In genomic region chr1:236464197-236464596, GRCh38 we compare ENCODE assay signal across 5 cellular contexts. TPM values are rescaled to one million over a fixed set of nuclear protein-coding genes. Genes with fewer than 3 reads are reported as not detected.
DNase-seq lines count a peak whose midpoint lies in the region; ATAC-seq, FAIRE-seq and TF ChIP-seq lines count a peak whose summit lies in the region.
"Not testable (repeated sequence)": the region's sequence is repeated elsewhere in the genome, so short reads cannot be mapped to it uniquely, and the experiment has no call there.

No MANE protein-coding gene starts in this region.

- H2BK120ac ChIP-seq in H1 (replicated peaks; ENCODE audit: low read depth, low read length), result not testable (repeated sequence)

- H3K36me3 Mint-ChIP-seq in T-helper 17 cell (ENCODE audit: low read depth), result not testable (repeated sequence)
- peaks cover 17% of the 10 kb centered on the region for H3K36me3 Mint-ChIP-seq in central memory CD8-positive, alpha-beta T cell (ENCODE audit: insufficient read depth)
- peaks cover 51% of the 10 kb centered on the region for H3K36me3 Mint-ChIP-seq in stimulated activated effector memory CD8-positive, alpha-beta T cell treated with anti-CD3 and anti-CD28 coated beads, Interleukin-12 subunit alpha, Interleukin-12 subunit beta, amount 100 ng/mL, for 72 hours

- H3K27me3 Mint-ChIP-seq in T-helper 17 cell; central memory CD8-positive, alpha-beta T cell: not testable (repeated sequence)

- DNase-seq in T-helper 17 cell; central memory CD8-positive, alpha-beta T cell (ENCODE audit: low spot score in 2 of 2); H1 (ENCODE audit: low read depth in 1 of 2, low spot score in 2 of 2); stimulated activated effector memory CD8-positive, alpha-beta T cell treated with anti-CD3 and anti-CD28 coated beads, Interleukin-12 subunit alpha, Interleukin-12 subunit beta, amount 100 ng/mL, for 72 hours (ENCODE audit: low spot score in 2 of 2): not testable (repeated sequence)

- H2AK5ac ChIP-seq in H1 (ENCODE audit: low read depth, low read length), result not testable (repeated sequence)

- H3K9me3 Mint-ChIP-seq in central memory CD8-positive, alpha-beta T cell; stimulated activated effector memory CD8-positive, alpha-beta T cell treated with anti-CD3 and anti-CD28 coated beads, Interleukin-12 subunit alpha, Interleukin-12 subunit beta, amount 100 ng/mL, for 72 hours: not testable (repeated sequence)

- not testable (repeated sequence) for H3K4me1 ChIP-seq in HEK293 (ENCODE audit: control insufficient read depth, insufficient read depth, low read length); H1 (replicated peaks in 1 of 4; ENCODE audit: control insufficient read depth in 3 of 4, insufficient read depth in 4 of 4, low read length in 3 of 4)

- not testable (repeated sequence) for H3K9me3 ChIP-seq in HEK293 (ENCODE audit: control insufficient read depth, insufficient read depth, low read depth, low read length); T-helper 17 cell (ENCODE audit: control insufficient read depth, low read length, poor library complexity, severe bottlenecking); H1 (ENCODE audit: insufficient read depth in 2 of 2, low read depth in 1 of 2, low read length in 1 of 2)

- H3K4me1 Mint-ChIP-seq in T-helper 17 cell, result peaks cover 24% of the 10 kb centered on the region
- H3K4me1 Mint-ChIP-seq in central memory CD8-positive, alpha-beta T cell, result peaks cover 23% of the 10 kb centered on the region
- H3K4me1 Mint-ChIP-seq in stimulated activated effector memory CD8-positive, alpha-beta T cell treated with anti-CD3 and anti-CD28 coated beads, Interleukin-12 subunit alpha, Interleukin-12 subunit beta, amount 100 ng/mL, for 72 hours, result peaks cover 25% of the 10 kb centered on the region

- not testable (repeated sequence) for TF ChIP-seq POLR2A in H1 (IDR thresholded peaks at IDR 0.05; ENCODE audit: control extremely low read depth in 1 of 2, low read depth in 2 of 2, low read length in 2 of 2)

- FAIRE-seq in H1 (lab: Jason Lieb, UNC), result not testable (repeated sequence)

- H3K23ac ChIP-seq in H1 (ENCODE audit: insufficient read length), result not testable (repeated sequence)

- H3K4ac ChIP-seq in H1 (replicated peaks; ENCODE audit: insufficient read length, low read depth, low read length), result not testable (repeated sequence)

- not testable (repeated sequence) for TF ChIP-seq RAD21 in H1 (IDR thresholded peaks at IDR 0.05 in 1 of 2, conservative IDR thresholded peaks at IDR 0.05 in 1 of 2; ENCODE audit: low read depth in 2 of 2, low read length in 2 of 2)

- not testable (repeated sequence) for H2BK15ac ChIP-seq in H1 (ENCODE audit: low read length)

- H2BK12ac ChIP-seq in H1 (ENCODE audit: low read depth, low read length), result not testable (repeated sequence)

- H3K23me2 ChIP-seq in H1 (ENCODE audit: low read depth, low read length), result not testable (repeated sequence)

- H4K20me1 ChIP-seq in H1 (replicated peaks in 1 of 2; ENCODE audit: control insufficient read depth in 1 of 2, insufficient read depth in 2 of 2, low read length in 2 of 2), result not testable (repeated sequence)

- not testable (repeated sequence) for H3K27me3 ChIP-seq in H1 (replicated peaks in 1 of 4; ENCODE audit: control insufficient read depth in 3 of 4, extremely low read depth in 1 of 4, insufficient read depth in 3 of 4, low read length in 3 of 4)

- not testable (repeated sequence) for H3K56ac ChIP-seq in H1 (replicated peaks; ENCODE audit: insufficient read length, low read depth, low read length)

- CTCF ChIA-PET in HEK293 (lab: Yijun Ruan, JAX) (interaction anchor here (1.2 to 2.7 kb wide), 2 partner anchors 12 to 37 kb away, joined by 3 to 17 read pairs; no protein-coding TSS in a partner anchor), H1 (lab: Charles Lee; ENCODE audit: partially characterized antibody) (interaction anchor here (0.6 to 2.3 kb wide), 4 partner anchors 9 to 360 kb away, joined by 3 to 6 read pairs (median 3); no protein-coding TSS in a partner anchor)

- H2BK5ac ChIP-seq in H1 (ENCODE audit: low read depth, low read length), result not testable (repeated sequence)

- H3K18ac ChIP-seq in H1 (ENCODE audit: extremely low read depth, low read length), result not testable (repeated sequence)

- not testable (repeated sequence) for TF ChIP-seq EP300 in H1 (IDR thresholded peaks at IDR 0.05; ENCODE audit: borderline replicate concordance in 1 of 2, low read depth in 2 of 2, low read length in 2 of 2)

- TF ChIP-seq CTCF in HEK293 (tag by site-specific recombination; IDR thresholded peaks at IDR 0.05); H1 (IDR thresholded peaks at IDR 0.05; ENCODE audit: control extremely low read depth in 1 of 3, insufficient read depth in 1 of 3, low read depth in 1 of 3, low read length in 3 of 3): not testable (repeated sequence)

- not testable (repeated sequence) for H3K9ac ChIP-seq in H1 (replicated peaks in 1 of 4; ENCODE audit: extremely low read depth in 1 of 4, low read depth in 3 of 4, low read length in 3 of 4)

- H3K79me2 ChIP-seq in H1 (ENCODE audit: control insufficient read depth in 1 of 2, insufficient read depth in 2 of 2, low read length in 2 of 2), result not testable (repeated sequence)

- 88% methylated on average over 9 of the region's 9 CpGs; no CpG with 5 or more reads in 1 of the 2 experiments for WGBS in H1 (ENCODE audit: extremely low coverage in 1 of 2, insufficient coverage in 1 of 2, insufficient read length in 1 of 2, insufficient replicate concordance in 2 of 2, low coverage in 1 of 2, low lambda C conversion rate in 2 of 2, missing lambda C conversion rate in 1 of 2), 2 experiments

- not testable (repeated sequence) for H4K91ac ChIP-seq in H1 (replicated peaks; ENCODE audit: insufficient read length, low read length)

- H3K4me3 Mint-ChIP-seq in T-helper 17 cell; central memory CD8-positive, alpha-beta T cell; stimulated activated effector memory CD8-positive, alpha-beta T cell treated with anti-CD3 and anti-CD28 coated beads, Interleukin-12 subunit alpha, Interleukin-12 subunit beta, amount 100 ng/mL, for 72 hours: not testable (repeated sequence)

- not testable (repeated sequence) for H2BK20ac ChIP-seq in H1 (ENCODE audit: low read length)

- peak overlapping the region; percentile 21 for H3K27ac Mint-ChIP-seq in T-helper 17 cell
- H3K27ac Mint-ChIP-seq in central memory CD8-positive, alpha-beta T cell (ENCODE audit: low read depth), result peak overlapping the region; percentile 7
- peak overlapping the region; percentile 35 for H3K27ac Mint-ChIP-seq in stimulated activated effector memory CD8-positive, alpha-beta T cell treated with anti-CD3 and anti-CD28 coated beads, Interleukin-12 subunit alpha, Interleukin-12 subunit beta, amount 100 ng/mL, for 72 hours

- not testable (repeated sequence) for H2AFZ ChIP-seq in H1 (ENCODE audit: low read length)

- H3K79me1 ChIP-seq in H1 (ENCODE audit: low read depth, low read length), result not testable (repeated sequence)

- not testable (repeated sequence) for H3K36me3 ChIP-seq in HEK293 (ENCODE audit: control insufficient read depth in 2 of 2, insufficient read depth in 1 of 2, low read length in 2 of 2); H1 (ENCODE audit: control insufficient read depth in 2 of 4, insufficient read depth in 4 of 4, low read length in 3 of 4)

- ATAC-seq in T-helper 17 cell; central memory CD8-positive, alpha-beta T cell (replicated peaks; ENCODE audit: extremely low read depth, poor library complexity, severe bottlenecking); stimulated activated effector memory CD8-positive, alpha-beta T cell treated with anti-CD3 and anti-CD28 coated beads, Interleukin-12 subunit alpha, Interleukin-12 subunit beta, amount 100 ng/mL, for 72 hours: not testable (repeated sequence)

- peak overlapping the region; percentile 71; the same call in 1 of the 2 replicates for H4K8ac ChIP-seq in H1 (ENCODE audit: extremely low read depth, insufficient read depth, low read length)

- not testable (repeated sequence) for H4K5ac ChIP-seq in H1 (ENCODE audit: insufficient read length, low read depth, low read length)

- POLR2A ChIA-PET in HEK293 (lab: Yijun Ruan, JAX); H1 (lab: Charles Lee; ENCODE audit: partially characterized antibody): not testable (repeated sequence)

- not testable (repeated sequence) for H3K4me3 ChIP-seq in HEK293 (ENCODE audit: low read depth, low read length); H1 (ENCODE audit: extremely low read depth in 1 of 4, insufficient read depth in 2 of 4, low read depth in 3 of 4, low read length in 4 of 4)

- H3K4me2 ChIP-seq in H1 (ENCODE audit: insufficient read depth in 1 of 2, low read depth in 2 of 2, low read length in 2 of 2), result not testable (repeated sequence)

- not testable (repeated sequence) for H3K14ac ChIP-seq in H1 (ENCODE audit: insufficient read length)

- not testable (repeated sequence) for H3K27ac ChIP-seq in HEK293 (ENCODE audit: extremely low read depth, low read depth, low read length); H1 (ENCODE audit: low read depth, low read length)

RNA-seq across cellular contexts. Expression of gene LGALS8, which starts 59.6 kb away (rescaled TPM):
- total RNA-seq in T-helper 17 cell, result 100 to 1,000 TPM; 161 to 173 TPM
- total RNA-seq in H1 (2021; fragmentation: NEBNext Ultra II Directional; extraction: Animal tissue kit (Norgen Biotek cat#: 25700)), result 11.6 and 15.3 TPM in 2 replicates
- 5.5 and 7.2 TPM in 2 replicates for polyA plus RNA-seq in H1 (2011; rRNA removed)
- polyA plus RNA-seq in H1 (2011; cell fraction: cytosol; rRNA removed), result 7.7 TPM
- 11.1 TPM for polyA plus RNA-seq in H1 (2011; cell fraction: nucleus; rRNA removed)
- polyA plus RNA-seq in H1 (2012, experiment 1 of 2), result 7.9 to 15.3 TPM (median 11.2 TPM) in 4 replicates
- 0.43 TPM for polyA plus RNA-seq in H1 (2012, experiment 2 of 2)
- polyA plus RNA-seq in H1 (2013, experiment 1 of 2), result 10.1 TPM
- polyA plus RNA-seq in H1 (2013, experiment 2 of 2), result 9.4 TPM
- polyA minus RNA-seq in H1 (2011; rRNA and poly(A)+ RNA removed), result 8.0 and 12.0 TPM in 2 replicates
- polyA minus RNA-seq in H1 (2011; cell fraction: cytosol; rRNA and poly(A)+ RNA removed), result 8.8 TPM
- polyA minus RNA-seq in H1 (2011; cell fraction: nucleus; rRNA and poly(A)+ RNA removed), result 26.1 TPM
